2 cellular contexts compared by ENCODE assay signal in the genomic region with DNA sequence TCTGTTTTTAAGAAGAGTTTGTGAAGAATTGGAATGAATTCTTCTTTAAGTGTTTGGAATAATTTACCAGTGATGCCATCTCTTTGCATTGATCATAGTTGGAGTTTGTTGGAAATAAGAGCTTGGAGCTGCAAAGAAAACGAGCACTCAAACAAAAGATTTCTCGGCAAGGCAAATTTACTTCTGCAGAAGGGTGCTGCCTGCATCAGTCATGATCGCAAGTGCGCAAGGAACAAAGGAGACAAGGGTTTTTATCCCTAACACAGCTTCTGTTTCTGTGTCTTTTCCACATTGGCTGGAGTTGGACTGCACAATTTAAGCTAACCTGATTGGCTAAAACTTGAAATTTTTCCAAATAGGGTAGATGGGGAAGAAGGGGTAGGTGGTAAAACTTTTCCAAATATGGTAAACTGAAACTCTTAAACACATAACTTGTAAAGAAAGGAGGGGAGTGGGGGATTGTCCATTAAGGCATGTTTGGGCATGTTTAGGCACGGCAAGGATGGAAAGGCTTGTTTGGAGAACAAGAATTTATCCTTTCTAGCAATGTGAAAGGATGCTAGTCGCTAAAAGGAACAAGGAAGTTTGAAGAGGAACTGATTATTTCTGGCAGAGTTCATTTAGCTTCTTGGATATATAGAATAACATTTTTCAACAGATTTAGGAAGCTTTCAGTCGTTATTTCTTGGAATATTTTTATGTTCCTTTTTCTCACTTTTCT.
TF ChIP-seq lines count a peak whose summit lies in the region.

No MANE protein-coding gene starts in this region.

TF ChIP-seq in HCT116, 20 proteins besides CTCF, POLR2A, EP300 and RAD21:
- TF ChIP-seq MAX (IDR thresholded peaks at IDR 0.05) = no peak
- peak; percentile 82 for TF ChIP-seq CBX3 (IDR thresholded peaks at IDR 0.05; ENCODE audit: low read depth)
- TF ChIP-seq SRF (IDR thresholded peaks at IDR 0.05; ENCODE audit: low read depth) = no peak
TF ChIP-seq in HCT116: peak in this region for 1.

TF ChIP-seq in H1, 55 proteins besides CTCF, POLR2A, EP300 and RAD21:
- TF ChIP-seq KDM5A (IDR thresholded peaks at IDR 0.05; ENCODE audit: low read length) = no peak
- TF ChIP-seq GTF2F1 (IDR thresholded peaks at IDR 0.05; ENCODE audit: borderline replicate concordance, low read depth, low read length) = no peak
- no peak for TF ChIP-seq CBX5 (IDR thresholded peaks at IDR 0.05; ENCODE audit: low read depth, low read length)
- no peak for TF ChIP-seq GABPA (IDR thresholded peaks at IDR 0.05; ENCODE audit: borderline replicate concordance, insufficient read depth, low read length)
- no peak for TF ChIP-seq NRF1 (IDR thresholded peaks at IDR 0.05; ENCODE audit: low read depth, low read length)
- TF ChIP-seq YY1 (IDR thresholded peaks at IDR 0.05; ENCODE audit: low read depth, low read length) = no peak
- no peak for TF ChIP-seq FOSL1 (IDR thresholded peaks at IDR 0.05; ENCODE audit: insufficient read depth, low read depth, low read length)
- TF ChIP-seq CBX8 (IDR thresholded peaks at IDR 0.05; ENCODE audit: borderline replicate concordance, low read depth, low read length) = no peak
- TF ChIP-seq BCL11A (IDR thresholded peaks at IDR 0.05; ENCODE audit: low read depth in 2 of 2, low read length in 2 of 2) = no peak
- no peak for TF ChIP-seq BACH1 (IDR thresholded peaks at IDR 0.05; ENCODE audit: low read length)
- TF ChIP-seq SIN3A (conservative IDR thresholded peaks at IDR 0.05 in 1 of 2, IDR thresholded peaks at IDR 0.05 in 1 of 2; ENCODE audit: low read depth in 1 of 2, low read length in 2 of 2) = no peak
- TF ChIP-seq HDAC6 (IDR thresholded peaks at IDR 0.05; ENCODE audit: low read depth, low read length) = no peak
- TF ChIP-seq JUND (IDR thresholded peaks at IDR 0.05; ENCODE audit: low read length) = no peak
- TF ChIP-seq NANOG (IDR thresholded peaks at IDR 0.05; ENCODE audit: insufficient read depth, low read depth, low read length, poor library complexity, severe bottlenecking) = no peak
- no peak for TF ChIP-seq RBBP5 (IDR thresholded peaks at IDR 0.05; ENCODE audit: borderline replicate concordance, low read depth, low read length)
- TF ChIP-seq SP4 (IDR thresholded peaks at IDR 0.05; ENCODE audit: low read length) = no peak
- no peak for TF ChIP-seq ASH2L (IDR thresholded peaks at IDR 0.05; ENCODE audit: low read length)
